ENCODE assay signal across 9 cellular contexts in the genomic region with DNA sequence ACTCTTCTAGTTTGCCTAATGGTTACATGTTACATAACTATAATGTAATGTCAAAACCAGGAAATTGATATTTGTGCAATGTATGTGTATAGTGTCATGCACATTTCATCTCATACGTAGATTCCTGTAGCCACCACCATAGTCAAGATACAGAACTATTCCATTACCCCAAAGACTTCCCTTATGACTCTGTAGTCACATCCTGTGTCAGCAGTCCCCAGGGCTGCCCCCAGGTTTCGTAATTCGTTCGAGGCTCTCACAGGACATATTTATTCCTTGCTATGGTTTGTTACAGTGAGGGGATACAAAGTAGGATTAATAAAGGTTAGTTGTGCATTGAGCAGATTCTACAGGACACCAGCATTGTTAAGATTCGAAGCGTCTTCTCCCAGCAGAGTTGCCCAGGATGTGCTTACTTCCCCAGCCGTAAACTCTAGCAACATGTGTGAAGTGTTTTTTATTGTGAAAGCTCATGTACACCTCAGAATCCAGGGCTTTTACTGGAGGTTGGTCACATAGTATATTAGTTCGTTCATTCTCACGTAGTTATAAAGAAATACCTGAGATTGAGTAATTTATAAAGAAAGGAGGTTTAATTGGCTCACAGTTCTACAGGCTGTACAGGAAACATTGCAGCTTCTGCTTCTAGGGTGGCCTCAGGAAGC. TPM values are rescaled to one million over a fixed set of nuclear protein-coding genes. Genes with fewer than 3 reads are reported as not detected.
DNase-seq lines count a peak whose midpoint lies in the region; ATAC-seq and TF ChIP-seq lines count a peak whose summit lies in the region.
"Had no signal": no experiment of that assay in that cellular context is flagged by ENCODE, and none has a peak within 500 bp of the region (broad histone marks: within the 10 kb centered on the region; RNA-seq: fewer than 3 reads in every experiment).

No MANE protein-coding gene starts in this region.

- peaks cover 10% of the 10 kb centered on the region for H3F3A ChIP-seq in SK-N-SH (replicated peaks; ENCODE audit: insufficient read depth)

- no peak overlapping the region for H2AFZ ChIP-seq in SK-N-SH (ENCODE audit: low read depth)
- no peak overlapping the region for H2AFZ ChIP-seq in hepatocyte

- no peak overlapping the region for H3K27ac ChIP-seq in SK-N-SH (ENCODE audit: low read depth in 2 of 2, low read length in 1 of 2)
- H3K27ac ChIP-seq in hepatocyte: no peak overlapping the region
- H3K27ac ChIP-seq: thoracic aorta had no signal

- H3K4me3 ChIP-seq in SK-N-SH (ENCODE audit: low read depth in 2 of 2, low read length in 1 of 2): no peak overlapping the region
- H3K4me3 ChIP-seq in hepatocyte: no peak overlapping the region
- H3K4me3 ChIP-seq: thoracic aorta had no signal

- no peak for TF ChIP-seq EP300 in SK-N-SH (IDR thresholded peaks at IDR 0.05; ENCODE audit: borderline replicate concordance in 1 of 2, low read depth in 1 of 2, low read length in 1 of 2)

- H3K4me3 Mint-ChIP-seq in dendritic cell treated with granulocyte-macrophage colony-stimulating factor and Interleukin-4, amounts not matched to agents 40 ng/mL and 50 ng/mL, for 4 days: no peak overlapping the region

- H3K27me3 Mint-ChIP-seq in dendritic cell treated with granulocyte-macrophage colony-stimulating factor and Interleukin-4, amounts not matched to agents 40 ng/mL and 50 ng/mL, for 4 days: no peaks in the 10 kb centered on the region

- CTCF ChIA-PET in SK-N-SH (lab: Yijun Ruan, JAX): interaction anchor here (1.1 kb wide), 1 partner anchor 201 kb away, joined by 3 read pairs; no protein-coding TSS in a partner anchor

- ATAC-seq in GM19467 (IDR thresholded peaks at IDR 0.05; ENCODE audit: unreplicated experiment) (peak; percentile 79), HG03457 (IDR thresholded peaks at IDR 0.05; ENCODE audit: unreplicated experiment) (peak; percentile 79)

- H3K36me3 ChIP-seq in SK-N-SH (replicated peaks in 1 of 2; ENCODE audit: control insufficient read depth in 1 of 2, insufficient read depth in 2 of 2, low read length in 1 of 2) (peaks cover 5 to 46% of the 10 kb centered on the region in 2 experiments), hepatocyte (replicated peaks; ENCODE audit: insufficient read depth, low read depth) (no peaks in the 10 kb centered on the region)
- H3K36me3 ChIP-seq: thoracic aorta had no signal

- H3K9ac ChIP-seq in SK-N-SH: no peak overlapping the region

- H3K36me3 Mint-ChIP-seq in dendritic cell treated with granulocyte-macrophage colony-stimulating factor and Interleukin-4, amounts not matched to agents 40 ng/mL and 50 ng/mL, for 4 days (ENCODE audit: low read depth): peaks cover 19% of the 10 kb centered on the region

- intact Hi-C loops in dendritic cell treated with granulocyte-macrophage colony-stimulating factor and Interleukin-4, amounts not matched to agents 40 ng/mL and 50 ng/mL, for 4 days (cut with micrococcal nuclease): no loop called here

- H3K9me3 ChIP-seq in SK-N-SH (no peaks in the 10 kb centered on the region), hepatocyte (ENCODE audit: low read depth) (no peaks in the 10 kb centered on the region)
- H3K9me3 ChIP-seq: thoracic aorta had no signal

- TF ChIP-seq CTCF in SK-N-SH (IDR thresholded peaks at IDR 0.05): no peak
- TF ChIP-seq CTCF in hepatocyte (IDR thresholded peaks at IDR 0.05; ENCODE audit: poor library complexity): no peak

- H3K4me1 ChIP-seq in SK-N-SH (ENCODE audit: control insufficient read depth in 1 of 2, insufficient read depth in 2 of 2, low read depth in 1 of 2, low read length in 1 of 2): no peaks in the 10 kb centered on the region; a peak in 1 of 4 replicates
- H3K4me1 ChIP-seq in hepatocyte (ENCODE audit: insufficient read depth): no peaks in the 10 kb centered on the region

- peaks cover 52% of the 10 kb centered on the region for H4K20me1 ChIP-seq in SK-N-SH (ENCODE audit: insufficient read depth)
- peaks cover 11% of the 10 kb centered on the region for H4K20me1 ChIP-seq in hepatocyte (ENCODE audit: insufficient read depth, poor library complexity, severe bottlenecking)

- DNase-seq in CD1c-positive myeloid dendritic cell (ENCODE audit: extremely low spot score): peak; percentile 84
- no peak for DNase-seq in NCI-H1092 (lab: John Stamatoyannopoulos, UW)
- no peak for DNase-seq in COR-L47 (lab: John Stamatoyannopoulos, UW)
- DNase-seq in SK-N-SH: no peak
- DNase-seq in hepatocyte (ENCODE audit: low spot score): no peak

- H3K27me3 ChIP-seq in SK-N-SH (ENCODE audit: insufficient read depth) (no peaks in the 10 kb centered on the region), hepatocyte (no peaks in the 10 kb centered on the region)

- 95% methylated on average over 9 of the region's 9 CpGs for WGBS in SK-N-SH (ENCODE audit: low lambda C conversion rate)
- 94% methylated on average over 9 of the region's 9 CpGs for WGBS in hepatocyte (ENCODE audit: low lambda C conversion rate, missing lambda C conversion rate)

- POLR2A ChIA-PET in SK-N-SH (lab: Yijun Ruan, JAX): no interaction called here

- H3K9me3 Mint-ChIP-seq in dendritic cell treated with granulocyte-macrophage colony-stimulating factor and Interleukin-4, amounts not matched to agents 40 ng/mL and 50 ng/mL, for 4 days: peaks cover 9% of the 10 kb centered on the region

- H3K9me2 ChIP-seq in SK-N-SH: no peaks in the 10 kb centered on the region
- H3K9me2 ChIP-seq in hepatocyte (replicated peaks; ENCODE audit: insufficient read depth): no peaks in the 10 kb centered on the region

- H3K27ac Mint-ChIP-seq in dendritic cell treated with granulocyte-macrophage colony-stimulating factor and Interleukin-4, amounts not matched to agents 40 ng/mL and 50 ng/mL, for 4 days: peak overlapping the region; percentile 75

- H3K4me1 Mint-ChIP-seq in dendritic cell treated with granulocyte-macrophage colony-stimulating factor and Interleukin-4, amounts not matched to agents 40 ng/mL and 50 ng/mL, for 4 days (ENCODE audit: low read depth): peaks cover 33% of the 10 kb centered on the region

- TF ChIP-seq RAD21 in SK-N-SH (IDR thresholded peaks at IDR 0.05; ENCODE audit: low read length): no peak

- no peak overlapping the region for H3K4me2 ChIP-seq in SK-N-SH
- H3K4me2 ChIP-seq in hepatocyte: no peak overlapping the region

- peaks cover 100% of the 10 kb centered on the region for H3K79me2 ChIP-seq in SK-N-SH (ENCODE audit: insufficient read depth)
- peaks cover 90% of the 10 kb centered on the region for H3K79me2 ChIP-seq in hepatocyte

TF ChIP-seq in SK-N-SH, 30 proteins besides CTCF, POLR2A, EP300 and RAD21 (continues in another document):
- TF ChIP-seq ELF1 (IDR thresholded peaks at IDR 0.05) (no peak), MXI1 (IDR thresholded peaks at IDR 0.05; ENCODE audit: low read depth, low read length) (no peak), TCF12 (IDR thresholded peaks at IDR 0.05) (no peak), TEAD4 (IDR thresholded peaks at IDR 0.05; ENCODE audit: borderline replicate concordance, insufficient read depth) (no peak), RCOR1 (IDR thresholded peaks at IDR 0.05; ENCODE audit: low read length) (no peak), NFIC (IDR thresholded peaks at IDR 0.05; ENCODE audit: borderline replicate concordance) (no peak), RXRA (IDR thresholded peaks at IDR 0.05; ENCODE audit: borderline replicate concordance, low read depth) (no peak), JUND (IDR thresholded peaks at IDR 0.05) (no peak), SMC3 (IDR thresholded peaks at IDR 0.05; ENCODE audit: low read depth, low read length) (no peak), YY1 (IDR thresholded peaks at IDR 0.05; ENCODE audit: low read depth) (no peak), MEF2A (IDR thresholded peaks at IDR 0.05; ENCODE audit: borderline replicate concordance, low read depth) (no peak), CHD2 (IDR thresholded peaks at IDR 0.05; ENCODE audit: low read length, partially characterized antibody) (no peak), GABPA (IDR thresholded peaks at IDR 0.05; ENCODE audit: low read depth) (no peak), GATA2 (CRISPR knock-in tag; IDR thresholded peaks at IDR 0.05) (no peak), EZH2phosphoT487 (IDR thresholded peaks at IDR 0.05; ENCODE audit: borderline replicate concordance, low read depth) (no peak)
- TF ChIP-seq, protein P1, sequence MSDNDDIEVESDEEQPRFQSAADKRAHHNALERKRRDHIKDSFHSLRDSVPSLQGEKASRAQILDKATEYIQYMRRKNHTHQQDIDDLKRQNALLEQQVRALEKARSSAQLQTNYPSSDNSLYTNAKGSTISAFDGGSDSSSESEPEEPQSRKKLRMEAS (IDR thresholded peaks at IDR 0.05; ENCODE audit: low read depth): no peak
- TF ChIP-seq, protein P2, sequence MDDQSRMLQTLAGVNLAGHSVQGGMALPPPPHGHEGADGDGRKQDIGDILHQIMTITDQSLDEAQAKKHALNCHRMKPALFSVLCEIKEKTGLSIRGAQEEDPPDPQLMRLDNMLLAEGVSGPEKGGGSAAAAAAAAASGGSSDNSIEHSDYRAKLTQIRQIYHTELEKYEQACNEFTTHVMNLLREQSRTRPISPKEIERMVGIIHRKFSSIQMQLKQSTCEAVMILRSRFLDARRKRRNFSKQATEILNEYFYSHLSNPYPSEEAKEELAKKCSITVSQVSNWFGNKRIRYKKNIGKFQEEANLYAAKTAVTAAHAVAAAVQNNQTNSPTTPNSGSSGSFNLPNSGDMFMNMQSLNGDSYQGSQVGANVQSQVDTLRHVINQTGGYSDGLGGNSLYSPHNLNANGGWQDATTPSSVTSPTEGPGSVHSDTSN (IDR thresholded peaks at IDR 0.05): no peak
- TF ChIP-seq, protein P3, sequence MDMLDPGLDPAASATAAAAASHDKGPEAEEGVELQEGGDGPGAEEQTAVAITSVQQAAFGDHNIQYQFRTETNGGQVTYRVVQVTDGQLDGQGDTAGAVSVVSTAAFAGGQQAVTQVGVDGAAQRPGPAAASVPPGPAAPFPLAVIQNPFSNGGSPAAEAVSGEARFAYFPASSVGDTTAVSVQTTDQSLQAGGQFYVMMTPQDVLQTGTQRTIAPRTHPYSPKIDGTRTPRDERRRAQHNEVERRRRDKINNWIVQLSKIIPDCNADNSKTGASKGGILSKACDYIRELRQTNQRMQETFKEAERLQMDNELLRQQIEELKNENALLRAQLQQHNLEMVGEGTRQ (IDR thresholded peaks at IDR 0.05; ENCODE audit: borderline replicate concordance, low read depth, low read length): no peak
- TF ChIP-seq, protein P4, sequence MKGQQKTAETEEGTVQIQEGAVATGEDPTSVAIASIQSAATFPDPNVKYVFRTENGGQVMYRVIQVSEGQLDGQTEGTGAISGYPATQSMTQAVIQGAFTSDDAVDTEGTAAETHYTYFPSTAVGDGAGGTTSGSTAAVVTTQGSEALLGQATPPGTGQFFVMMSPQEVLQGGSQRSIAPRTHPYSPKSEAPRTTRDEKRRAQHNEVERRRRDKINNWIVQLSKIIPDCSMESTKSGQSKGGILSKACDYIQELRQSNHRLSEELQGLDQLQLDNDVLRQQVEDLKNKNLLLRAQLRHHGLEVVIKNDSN (IDR thresholded peaks at IDR 0.05; ENCODE audit: borderline replicate concordance, low read depth): no peak

RNA-seq across cellular contexts. Expression of a gene that starts 18.6 kb away (rescaled TPM):
- polyA plus RNA-seq in SK-N-SH (2012; rRNA removed): 25.6 and 32.4 TPM in 2 replicates
- polyA plus RNA-seq in SK-N-SH (2012; cell fraction: cytosol; rRNA removed): 28.9 and 29.1 TPM in 2 replicates
- 56.5 and 68.8 TPM in 2 replicates for polyA plus RNA-seq in SK-N-SH (2012; cell fraction: nucleus; rRNA removed)
- 27.5 and 28.1 TPM in 2 replicates for total RNA-seq in hepatocyte
- polyA plus RNA-seq in hepatocyte: 16.3 and 20.6 TPM in 2 replicates
